In genomic region chr3:52154135-52155094, GRCh38 we compare ENCODE assay signal across 8 cellular contexts. TPM values are rescaled to one million over a fixed set of nuclear protein-coding genes. Genes with fewer than 3 reads are reported as not detected.
DNase-seq lines count a peak whose midpoint lies in the region; ATAC-seq and TF ChIP-seq lines count a peak whose summit lies in the region.

POC1A (minus strand) TSS chr3:52154423; CDS start chr3:52154372, 51 bp downstream.

- H3K27ac ChIP-seq in SU-DHL-6 (ENCODE audit: low read depth, low read length) (peak within 1 kb of the TSS; percentile 56), osteoblast (ENCODE audit: low read depth, low read length) (peak within 1 kb of the TSS; percentile 88), thoracic aorta (peak within 1 kb of the TSS; percentile 73 to 81)

- H3K27me3 ChIP-seq in SU-DHL-6 (ENCODE audit: low read length) (no peaks in the 10 kb centered on the region), osteoblast (ENCODE audit: insufficient read depth, low read length) (no peaks in the 10 kb centered on the region), thoracic aorta (replicated peaks; ENCODE audit: insufficient read depth) (no peaks in the 10 kb centered on the region)

- H3K9me3 ChIP-seq in SU-DHL-6 (ENCODE audit: insufficient read depth, low read length) (no peaks in the 10 kb centered on the region), osteoblast (ENCODE audit: low read depth, low read length) (no peaks in the 10 kb centered on the region), thoracic aorta (no peaks in the 10 kb centered on the region)

- H3K9me2 ChIP-seq in SU-DHL-6 (replicated peaks; ENCODE audit: insufficient read depth, low read length), result no peaks in the 10 kb centered on the region

- H3K4me3 ChIP-seq in SU-DHL-6 (ENCODE audit: insufficient read depth, low read length, poor library complexity, severe bottlenecking), result peak within 1 kb of the TSS; percentile 80
- peak within 1 kb of the TSS; percentile 96 for H3K4me3 ChIP-seq in osteoblast (ENCODE audit: insufficient read depth, low read length)
- H3K4me3 ChIP-seq in thoracic aorta, result peak within 1 kb of the TSS; percentile 72

- no peak for TF ChIP-seq CTCF in SU-DHL-6 (IDR thresholded peaks at IDR 0.05; ENCODE audit: insufficient read depth, low read length, poor library complexity, severe bottlenecking)
- TF ChIP-seq CTCF in osteoblast (IDR thresholded peaks at IDR 0.05; ENCODE audit: extremely low read depth, low read depth, low read length), result no peak
- TF ChIP-seq CTCF in thoracic aorta (IDR thresholded peaks at IDR 0.05), result no peak

- H3K36me3 ChIP-seq in SU-DHL-6 (ENCODE audit: low read length), result no peaks in the 10 kb centered on the region
- H3K36me3 ChIP-seq in osteoblast (ENCODE audit: insufficient read depth, low read length), result no peaks in the 10 kb centered on the region
- no peaks in the 10 kb centered on the region for H3K36me3 ChIP-seq in thoracic aorta

- peaks cover 17% of the 10 kb centered on the region for H3K4me1 Mint-ChIP-seq in activated naive CD8-positive, alpha-beta T cell treated with anti-CD3 and anti-CD28 coated beads for 36 hours

- DNase-seq in NCI-H1105 treated with DMSO at 0.1 percent for 48 hours (lab: John Stamatoyannopoulos, UW) (peak; percentile 85), glomerular visceral epithelial cell (ENCODE audit: extremely low spot score) (peak; percentile 95), osteoblast (ENCODE audit: insufficient read length, low spot score, missing footprints) (peak; percentile 99), thoracic aorta (ENCODE audit: low spot score) (peak; percentile 96)
- peak; percentile 90 for DNase-seq in activated naive CD8-positive, alpha-beta T cell treated with anti-CD3 and anti-CD28 coated beads for 36 hours

- H3K9me3 Mint-ChIP-seq in activated naive CD8-positive, alpha-beta T cell treated with anti-CD3 and anti-CD28 coated beads for 36 hours, result no peaks in the 10 kb centered on the region

- peak within 1 kb of the TSS; percentile 93 for H3K4me3 Mint-ChIP-seq in activated naive CD8-positive, alpha-beta T cell treated with anti-CD3 and anti-CD28 coated beads for 36 hours

- no peaks in the 10 kb centered on the region for H3F3A ChIP-seq in SU-DHL-6 (ENCODE audit: insufficient read depth)

- H2AFZ ChIP-seq in SU-DHL-6 (ENCODE audit: low read depth, low read length, severe bottlenecking), result peak within 1 kb of the TSS; percentile 82
- H2AFZ ChIP-seq in osteoblast (ENCODE audit: low read length), result peak within 1 kb of the TSS; percentile 100

- H3K4me1 ChIP-seq in osteoblast (ENCODE audit: insufficient read depth, low read length), result peaks cover 15% of the 10 kb centered on the region
- peaks cover 9 to 11% of the 10 kb centered on the region in 2 donors for H3K4me1 ChIP-seq in thoracic aorta (ENCODE audit: control insufficient read depth in 1 of 2, low read depth in 2 of 2)

- H3K27ac Mint-ChIP-seq in activated naive CD8-positive, alpha-beta T cell treated with anti-CD3 and anti-CD28 coated beads for 36 hours, result peak within 1 kb of the TSS; percentile 96

- no peaks in the 10 kb centered on the region for H3K27me3 Mint-ChIP-seq in activated naive CD8-positive, alpha-beta T cell treated with anti-CD3 and anti-CD28 coated beads for 36 hours

- H3K9ac ChIP-seq in SU-DHL-6 (ENCODE audit: low read length), result peak within 1 kb of the TSS; percentile 92

- H3K4me2 ChIP-seq in SU-DHL-6 (ENCODE audit: low read depth, low read length, poor library complexity, severe bottlenecking) (peak within 1 kb of the TSS; percentile 88), osteoblast (ENCODE audit: insufficient read depth, low read length) (peak within 1 kb of the TSS; percentile 98)

- ATAC-seq in HG02678 (IDR thresholded peaks at IDR 0.05; ENCODE audit: unreplicated experiment) (peak; percentile 78), thoracic aorta (ENCODE audit: insufficient number of reproducible peaks, low FRiP score, low read depth) (peak; percentile 97)

- TF ChIP-seq POLR2A in GM10847 (IDR thresholded peaks at IDR 0.05; ENCODE audit: extremely low read depth, insufficient read length), result peak; percentile 56

- H3K79me2 ChIP-seq in SU-DHL-6 (ENCODE audit: insufficient read depth, low read length) (peaks cover 15% of the 10 kb centered on the region; the same call in 1 of the 2 replicates), osteoblast (ENCODE audit: insufficient read depth, low read length) (peaks cover 36% of the 10 kb centered on the region)

- H4K20me1 ChIP-seq in SU-DHL-6 (ENCODE audit: low read depth, low read length) (no peaks in the 10 kb centered on the region), osteoblast (ENCODE audit: insufficient read depth, low read length) (no peaks in the 10 kb centered on the region)

- H3K36me3 Mint-ChIP-seq in activated naive CD8-positive, alpha-beta T cell treated with anti-CD3 and anti-CD28 coated beads for 36 hours, result peaks cover 2% of the 10 kb centered on the region

RNA-seq across cellular contexts. Expression of gene POC1A, which starts in this region (rescaled TPM):
- 10 to 100 TPM; 23.8 to 24.8 TPM for total RNA-seq in activated naive CD8-positive, alpha-beta T cell treated with anti-CD3 and anti-CD28 coated beads for 36 hours
- total RNA-seq in osteoblast (1.8 and 3.2 TPM in 2 replicates), thoracic aorta (1 to 10 TPM in 1 of 2 donors, not detected in 1; 8.1 TPM)

Comparison
In these comparisons a context has a peak if more than half of its experiments do, and no peak if none do; other contexts are left out.
1. Peak in every context shown above with its lines: DNase-seq, ATAC-seq, H3K4me3 ChIP-seq and H3K27ac ChIP-seq.